In the genomic region with DNA sequence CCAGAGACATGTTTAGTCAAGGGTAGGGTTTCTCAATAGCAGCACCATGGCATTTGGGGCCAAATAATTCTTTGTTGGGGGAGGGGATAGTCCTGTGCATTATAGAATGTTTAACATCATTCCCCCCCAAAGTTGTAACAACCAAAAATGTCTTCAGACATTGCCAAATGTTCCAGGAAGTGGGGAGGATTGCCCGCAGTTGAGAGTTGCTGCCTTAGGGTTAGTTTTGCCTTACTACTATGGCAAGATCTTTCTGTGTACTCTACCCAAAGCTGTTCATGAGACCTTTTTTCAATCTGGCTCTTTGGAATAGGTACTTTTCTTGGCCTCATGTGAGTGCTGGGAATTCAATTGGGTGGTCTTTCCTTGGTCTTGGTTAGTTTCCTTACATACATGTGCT, we compare ENCODE assay signal across 1 cellular context.
TF ChIP-seq lines count a peak whose summit lies in the region.

No MANE protein-coding gene starts in this region.

TF ChIP-seq in WTC11, 78 proteins besides CTCF, POLR2A, EP300 and RAD21 (continued from another document):
- TF ChIP-seq, protein P1, sequence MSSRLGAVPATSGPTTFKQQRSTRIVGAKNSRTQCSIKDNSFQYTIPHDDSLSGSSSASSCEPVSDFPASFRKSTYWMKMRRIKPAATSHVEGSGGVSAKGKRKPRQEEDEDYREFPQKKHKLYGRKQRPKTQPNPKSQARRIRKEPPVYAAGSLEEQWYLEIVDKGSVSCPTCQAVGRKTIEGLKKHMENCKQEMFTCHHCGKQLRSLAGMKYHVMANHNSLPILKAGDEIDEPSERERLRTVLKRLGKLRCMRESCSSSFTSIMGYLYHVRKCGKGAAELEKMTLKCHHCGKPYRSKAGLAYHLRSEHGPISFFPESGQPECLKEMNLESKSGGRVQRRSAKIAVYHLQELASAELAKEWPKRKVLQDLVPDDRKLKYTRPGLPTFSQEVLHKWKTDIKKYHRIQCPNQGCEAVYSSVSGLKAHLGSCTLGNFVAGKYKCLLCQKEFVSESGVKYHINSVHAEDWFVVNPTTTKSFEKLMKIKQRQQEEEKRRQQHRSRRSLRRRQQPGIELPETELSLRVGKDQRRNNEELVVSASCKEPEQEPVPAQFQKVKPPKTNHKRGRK (CRISPR knock-in tag; IDR thresholded peaks at IDR 0.05; ENCODE audit: borderline replicate concordance) = no peak
- TF ChIP-seq, protein P2, sequence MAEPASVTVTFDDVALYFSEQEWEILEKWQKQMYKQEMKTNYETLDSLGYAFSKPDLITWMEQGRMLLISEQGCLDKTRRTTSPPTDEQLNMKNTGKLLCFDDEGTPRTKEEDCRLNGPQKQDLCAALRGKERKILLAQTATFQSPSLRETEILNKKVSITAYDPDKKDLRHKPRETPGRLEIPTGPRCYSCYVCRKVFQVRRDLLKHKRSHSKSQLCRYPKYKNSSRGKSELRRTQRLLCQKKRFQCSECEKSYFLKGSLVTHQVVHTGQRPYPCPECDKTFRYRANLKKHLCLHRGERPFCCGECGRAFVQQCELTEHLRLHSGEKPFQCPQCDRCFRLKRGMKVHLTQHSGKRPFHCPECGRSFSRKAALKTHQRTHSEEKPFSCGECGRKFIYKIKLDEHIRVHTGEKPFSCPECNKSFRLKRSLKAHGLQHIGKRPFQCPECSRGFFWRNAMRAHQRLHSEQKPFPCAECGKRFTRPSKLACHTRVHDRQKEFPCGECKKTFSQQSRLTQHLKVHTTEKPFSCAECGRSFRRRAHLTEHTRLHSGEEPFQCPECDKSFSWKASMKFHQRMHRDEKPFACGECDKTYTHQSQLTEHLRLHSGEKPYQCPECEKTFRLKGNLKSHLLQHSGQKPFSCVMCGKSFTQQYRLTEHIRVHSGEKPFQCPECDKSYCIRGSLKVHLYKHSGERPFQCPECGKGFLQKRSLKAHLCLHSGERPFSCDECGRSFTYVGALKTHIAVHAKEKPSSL (CRISPR knock-in tag; conservative IDR thresholded peaks at IDR 0.05) = no peak
- TF ChIP-seq NFE2L1 (CRISPR knock-in tag; IDR thresholded peaks at IDR 0.05) (no peak), ZNF396 (CRISPR knock-in tag; IDR thresholded peaks at IDR 0.05; ENCODE audit: borderline replicate concordance) (no peak), TCF7 (CRISPR knock-in tag; IDR thresholded peaks at IDR 0.05; ENCODE audit: low read depth) (no peak), CBFB (CRISPR knock-in tag; IDR thresholded peaks at IDR 0.05; ENCODE audit: low read depth) (no peak), PRRX2 (CRISPR knock-in tag; IDR thresholded peaks at IDR 0.05) (no peak)
TF ChIP-seq in WTC11: peak in this region for 0.
